1 cellular context compared by ENCODE assay signal in the genomic region with DNA sequence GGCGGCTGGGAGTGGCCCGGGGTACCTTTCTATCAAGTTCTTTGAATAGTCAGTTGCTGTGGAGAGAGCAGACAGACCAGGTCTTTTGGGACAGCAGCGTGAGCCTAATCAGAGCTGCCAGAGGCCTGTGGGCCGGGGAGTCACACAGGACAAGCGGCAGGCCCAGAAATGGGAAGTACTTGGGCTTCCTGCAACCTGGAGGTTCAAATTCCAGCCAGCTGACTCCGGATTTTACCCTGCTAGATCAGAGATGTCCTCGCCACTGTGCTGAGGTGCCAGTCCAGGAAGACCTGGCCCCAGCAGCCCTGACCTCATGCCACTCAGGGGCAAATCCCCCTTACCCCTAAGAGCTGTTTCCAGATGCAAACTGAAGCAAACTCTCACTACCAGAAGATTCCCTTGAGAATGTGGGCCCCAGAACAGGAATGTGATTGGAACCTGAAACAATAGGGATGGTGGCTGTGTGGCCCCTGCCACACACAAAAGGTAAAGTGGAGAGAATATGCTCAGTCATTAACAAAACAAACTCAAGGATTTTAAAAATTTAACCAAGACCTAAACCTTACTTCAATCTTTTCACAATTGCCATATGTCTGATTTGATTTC.
TF ChIP-seq lines count a peak whose summit lies in the region.

No MANE protein-coding gene starts in this region.

TF ChIP-seq in K562, 482 proteins besides CTCF, POLR2A, EP300 and RAD21 (continued from another document):
- TF ChIP-seq, protein P1, sequence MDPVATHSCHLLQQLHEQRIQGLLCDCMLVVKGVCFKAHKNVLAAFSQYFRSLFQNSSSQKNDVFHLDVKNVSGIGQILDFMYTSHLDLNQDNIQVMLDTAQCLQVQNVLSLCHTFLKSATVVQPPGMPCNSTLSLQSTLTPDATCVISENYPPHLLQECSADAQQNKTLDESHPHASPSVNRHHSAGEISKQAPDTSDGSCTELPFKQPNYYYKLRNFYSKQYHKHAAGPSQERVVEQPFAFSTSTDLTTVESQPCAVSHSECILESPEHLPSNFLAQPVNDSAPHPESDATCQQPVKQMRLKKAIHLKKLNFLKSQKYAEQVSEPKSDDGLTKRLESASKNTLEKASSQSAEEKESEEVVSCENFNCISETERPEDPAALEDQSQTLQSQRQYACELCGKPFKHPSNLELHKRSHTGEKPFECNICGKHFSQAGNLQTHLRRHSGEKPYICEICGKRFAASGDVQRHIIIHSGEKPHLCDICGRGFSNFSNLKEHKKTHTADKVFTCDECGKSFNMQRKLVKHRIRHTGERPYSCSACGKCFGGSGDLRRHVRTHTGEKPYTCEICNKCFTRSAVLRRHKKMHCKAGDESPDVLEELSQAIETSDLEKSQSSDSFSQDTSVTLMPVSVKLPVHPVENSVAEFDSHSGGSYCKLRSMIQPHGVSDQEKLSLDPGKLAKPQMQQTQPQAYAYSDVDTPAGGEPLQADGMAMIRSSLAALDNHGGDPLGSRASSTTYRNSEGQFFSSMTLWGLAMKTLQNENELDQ (CRISPR knock-in tag; IDR thresholded peaks at IDR 0.05; ENCODE audit: borderline replicate concordance) = no peak
- TF ChIP-seq SNRNP70 (optimal IDR thresholded peaks at IDR 0.05; ENCODE audit: low read depth, low read length) (no peak), MBD2 (IDR thresholded peaks at IDR 0.05; ENCODE audit: borderline replicate concordance, low read depth) (no peak), FOXA3 (CRISPR knock-in tag; conservative IDR thresholded peaks at IDR 0.05 in 1 of 2, IDR thresholded peaks at IDR 0.05 in 1 of 2) (no peak)
- TF ChIP-seq, protein P2, sequence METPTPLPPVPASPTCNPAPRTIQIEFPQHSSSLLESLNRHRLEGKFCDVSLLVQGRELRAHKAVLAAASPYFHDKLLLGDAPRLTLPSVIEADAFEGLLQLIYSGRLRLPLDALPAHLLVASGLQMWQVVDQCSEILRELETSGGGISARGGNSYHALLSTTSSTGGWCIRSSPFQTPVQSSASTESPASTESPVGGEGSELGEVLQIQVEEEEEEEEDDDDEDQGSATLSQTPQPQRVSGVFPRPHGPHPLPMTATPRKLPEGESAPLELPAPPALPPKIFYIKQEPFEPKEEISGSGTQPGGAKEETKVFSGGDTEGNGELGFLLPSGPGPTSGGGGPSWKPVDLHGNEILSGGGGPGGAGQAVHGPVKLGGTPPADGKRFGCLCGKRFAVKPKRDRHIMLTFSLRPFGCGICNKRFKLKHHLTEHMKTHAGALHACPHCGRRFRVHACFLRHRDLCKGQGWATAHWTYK (CRISPR knock-in tag; IDR thresholded peaks at IDR 0.05) = no peak
